ENCODE assay signal across 13 cellular contexts in the genomic region with DNA sequence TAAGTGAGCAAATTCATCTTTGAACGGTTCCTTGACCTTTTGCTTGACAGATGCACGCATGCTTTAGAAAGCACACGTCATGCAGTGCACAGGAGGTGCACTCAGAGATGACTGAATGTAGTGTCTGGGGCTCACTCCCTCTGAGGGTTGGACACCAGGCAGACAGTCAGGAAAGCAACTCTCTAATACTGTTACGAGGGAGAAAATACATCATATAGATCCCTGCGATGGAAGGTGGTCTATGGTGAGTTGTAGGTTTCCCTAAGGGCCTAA. TPM values are rescaled to one million over a fixed set of nuclear protein-coding genes. Genes with fewer than 3 reads are reported as not detected.
DNase-seq lines count a peak whose midpoint lies in the region; ATAC-seq and TF ChIP-seq lines count a peak whose summit lies in the region.
"Had no signal": no experiment of that assay in that cellular context is flagged by ENCODE, and none has a peak within 500 bp of the region (broad histone marks: within the 10 kb centered on the region; RNA-seq: fewer than 3 reads in every experiment).

No MANE protein-coding gene starts in this region.

- H3K4me1 Mint-ChIP-seq in CD8-positive, alpha-beta T cell (ENCODE audit: low read depth), result peaks cover 71% of the 10 kb centered on the region
- peaks cover 74% of the 10 kb centered on the region for H3K4me1 Mint-ChIP-seq in activated naive CD8-positive, alpha-beta T cell treated with anti-CD3 and anti-CD28 coated beads, Interleukin-2, amount 10 ng/mL, durations not matched to agents 7 days and 5 days
- peaks cover 26% of the 10 kb centered on the region for H3K4me1 Mint-ChIP-seq in nephron

- H3K9me3 Mint-ChIP-seq in CD8-positive, alpha-beta T cell, result no peaks in the 10 kb centered on the region
- no peaks in the 10 kb centered on the region for H3K9me3 Mint-ChIP-seq in activated naive CD8-positive, alpha-beta T cell treated with anti-CD3 and anti-CD28 coated beads, Interleukin-2, amount 10 ng/mL, durations not matched to agents 7 days and 5 days
- no peaks in the 10 kb centered on the region for H3K9me3 Mint-ChIP-seq in nephron

- TF ChIP-seq CTCF in CD8-positive, alpha-beta T cell (IDR thresholded peaks at IDR 0.05), result no peak
- no peak for TF ChIP-seq CTCF in nephron (IDR thresholded peaks at IDR 0.05; ENCODE audit: unreplicated experiment in 3 of 3)
- TF ChIP-seq CTCF in body of pancreas (IDR thresholded peaks at IDR 0.05), result no peak

- peak overlapping the region; percentile 99 for H3K27ac Mint-ChIP-seq in CD8-positive, alpha-beta T cell
- H3K27ac Mint-ChIP-seq in activated naive CD8-positive, alpha-beta T cell treated with anti-CD3 and anti-CD28 coated beads, Interleukin-2, amount 10 ng/mL, durations not matched to agents 7 days and 5 days, result peak overlapping the region; percentile 98
- peak overlapping the region in 2 of 3 experiments; percentile 23 to 38 for H3K27ac Mint-ChIP-seq in nephron

- H3K36me3 Mint-ChIP-seq in CD8-positive, alpha-beta T cell, result no peaks in the 10 kb centered on the region
- H3K36me3 Mint-ChIP-seq in activated naive CD8-positive, alpha-beta T cell treated with anti-CD3 and anti-CD28 coated beads, Interleukin-2, amount 10 ng/mL, durations not matched to agents 7 days and 5 days, result peaks cover 7% of the 10 kb centered on the region
- H3K36me3 Mint-ChIP-seq in nephron (ENCODE audit: low read depth), result no peaks in the 10 kb centered on the region

- no peaks in the 10 kb centered on the region for H3K27me3 Mint-ChIP-seq in CD8-positive, alpha-beta T cell (ENCODE audit: low read depth)
- H3K27me3 Mint-ChIP-seq in activated naive CD8-positive, alpha-beta T cell treated with anti-CD3 and anti-CD28 coated beads, Interleukin-2, amount 10 ng/mL, durations not matched to agents 7 days and 5 days, result no peaks in the 10 kb centered on the region
- peaks cover 4% of the 10 kb centered on the region for H3K27me3 Mint-ChIP-seq in nephron (ENCODE audit: low read depth)

- H3K4me3 Mint-ChIP-seq in CD8-positive, alpha-beta T cell, result peak overlapping the region; percentile 30
- peak overlapping the region; percentile 79 for H3K4me3 Mint-ChIP-seq in activated naive CD8-positive, alpha-beta T cell treated with anti-CD3 and anti-CD28 coated beads, Interleukin-2, amount 10 ng/mL, durations not matched to agents 7 days and 5 days
- H3K4me3 Mint-ChIP-seq in nephron, result no peak overlapping the region

- no peaks in the 10 kb centered on the region for H3K36me3 ChIP-seq in CD8-positive, alpha-beta T cell (ENCODE audit: insufficient read depth, low read length)
- no peaks in the 10 kb centered on the region for H3K36me3 ChIP-seq in body of pancreas (replicated peaks in 1 of 2; ENCODE audit: insufficient read depth in 1 of 2, low read depth in 2 of 2)
- H3K36me3 ChIP-seq: thyroid gland had no signal

- WGBS in body of pancreas, 2 donors, result 74 to 90% methylated on average over 5 of the region's 5 CpGs

- H3K4me1 ChIP-seq in CD8-positive, alpha-beta T cell (ENCODE audit: insufficient read depth, low read length), result peaks cover 78% of the 10 kb centered on the region
- H3K4me1 ChIP-seq in body of pancreas, result peaks cover 9% of the 10 kb centered on the region

- no peak for DNase-seq in CD8-positive, alpha-beta T cell
- no peak for DNase-seq in activated naive CD8-positive, alpha-beta T cell treated with anti-CD3 and anti-CD28 coated beads, Interleukin-2, amount 10 ng/mL, durations not matched to agents 7 days and 5 days
- DNase-seq in ureter (ENCODE audit: low spot score) (no peak), body of pancreas (no peak), RKO (ENCODE audit: low spot score) (no peak)
- DNase-seq in activated effector memory CD4-positive, alpha-beta T cell treated with anti-CD3 and anti-CD28 coated beads, Interleukin-2, amount 50 U/mL, for 16 hours, result no peak
- DNase-seq: dorsolateral prefrontal cortex, H7, NCI-H2029, SIG-M5, thyroid gland had no signal

- no peaks in the 10 kb centered on the region for H3K27me3 ChIP-seq in CD8-positive, alpha-beta T cell (ENCODE audit: insufficient read depth, low read length)
- H3K27me3 ChIP-seq in body of pancreas, result no peaks in the 10 kb centered on the region
- H3K27me3 ChIP-seq: dorsolateral prefrontal cortex, thyroid gland had no signal

- TF ChIP-seq POLR2A in body of pancreas (IDR thresholded peaks at IDR 0.05), result no peak

- H3K27ac ChIP-seq in CD8-positive, alpha-beta T cell (ENCODE audit: low read depth, low read length), result peak overlapping the region; percentile 68
- no peak overlapping the region for H3K27ac ChIP-seq in body of pancreas
- H3K27ac ChIP-seq: thyroid gland had no signal

- intact Hi-C loops in CD8-positive, alpha-beta T cell (cut with DNase I, micrococcal nuclease), result loop anchor here in 1 of 2 experiments (5.0 kb wide), 1 partner anchor 34 kb away; the partner anchor contains the start of gene TRAF1
- intact Hi-C loops in body of pancreas (cut with DNase I), result no loop called here

- POLR2A ChIA-PET in CD8-positive, alpha-beta T cell (lab: Charles Lee), result interaction anchor here (3.0 to 38.7 kb wide), 3 partner anchors 10 to 23 kb away, joined by 18 to 1009 read pairs (median 192); partner anchors contain the start of genes PHF19 and TRAF1
- POLR2A ChIA-PET in activated naive CD8-positive, alpha-beta T cell treated with anti-CD3 and anti-CD28 coated beads, Interleukin-2, amount 10 ng/mL, durations not matched to agents 7 days and 5 days (lab: Charles Lee), result interaction anchor here (0.7 to 7.0 kb wide), 7 partner anchors 10 to 38 kb away, joined by 3 to 210 read pairs (median 41); partner anchors contain the start of genes PHF19 and TRAF1

- CTCF ChIA-PET in CD8-positive, alpha-beta T cell (lab: Charles Lee), result interaction anchor here (1.2 to 7.3 kb wide), 5 partner anchors 10 to 38 kb away, joined by 3 to 39 read pairs (median 7); no protein-coding TSS in a partner anchor

- no peak for ATAC-seq in CD8-positive, alpha-beta T cell
- peak; percentile 32 for ATAC-seq in HG03354 (IDR thresholded peaks at IDR 0.05; ENCODE audit: poor library complexity, severe bottlenecking, unreplicated experiment)
- no peak for ATAC-seq in activated naive CD8-positive, alpha-beta T cell treated with anti-CD3 and anti-CD28 coated beads, Interleukin-2, amount 10 ng/mL, durations not matched to agents 7 days and 5 days (ENCODE audit: low read depth)
- no peak for ATAC-seq in body of pancreas

- no peak overlapping the region for H3K4me3 ChIP-seq in CD8-positive, alpha-beta T cell (ENCODE audit: low read depth, low read length)
- no peak overlapping the region for H3K4me3 ChIP-seq in body of pancreas
- H3K4me3 ChIP-seq: thyroid gland had no signal

- H3K9me3 ChIP-seq in CD8-positive, alpha-beta T cell (ENCODE audit: low read length), result no peaks in the 10 kb centered on the region
- H3K9me3 ChIP-seq in body of pancreas, result no peaks in the 10 kb centered on the region
- H3K9me3 ChIP-seq: thyroid gland had no signal

RNA-seq across cellular contexts. Expression of gene PHF19, which starts 16.5 kb away (rescaled TPM):
- 10 to 100 TPM; 47.3 to 48.5 TPM for total RNA-seq in CD8-positive, alpha-beta T cell
- total RNA-seq in activated naive CD8-positive, alpha-beta T cell treated with anti-CD3 and anti-CD28 coated beads, Interleukin-2, amount 10 ng/mL, durations not matched to agents 7 days and 5 days, result 100 to 1,000 TPM; 248 to 253 TPM
- total RNA-seq in ureter (33.3 TPM), body of pancreas (1 to 10 TPM; 5.4 to 6.9 TPM)

RNA-seq across cellular contexts. Expression of gene TRAF1, which starts 33.1 kb away (rescaled TPM):
- 10 to 100 TPM; 61.2 to 61.7 TPM for total RNA-seq in CD8-positive, alpha-beta T cell
- 100 to 1,000 TPM in 1 of 2 experiments, 10 to 100 TPM in 1; 97.1 to 102 TPM for total RNA-seq in activated naive CD8-positive, alpha-beta T cell treated with anti-CD3 and anti-CD28 coated beads, Interleukin-2, amount 10 ng/mL, durations not matched to agents 7 days and 5 days
- total RNA-seq in ureter (10.0 TPM), body of pancreas (1 to 10 TPM; 4.4 to 8.2 TPM)

RNA-seq across cellular contexts. Expression of gene PSMD5, which starts 50.8 kb away (rescaled TPM):
- total RNA-seq in CD8-positive, alpha-beta T cell, result 10 to 100 TPM; 38.5 to 58.2 TPM
- total RNA-seq in activated naive CD8-positive, alpha-beta T cell treated with anti-CD3 and anti-CD28 coated beads, Interleukin-2, amount 10 ng/mL, durations not matched to agents 7 days and 5 days, result 10 to 100 TPM; 42.6 to 57.4 TPM
- total RNA-seq in ureter, result 53.4 TPM
- total RNA-seq in body of pancreas, result 10 to 100 TPM; 20.8 to 31.0 TPM

Comparison
In these comparisons a context has a peak if more than half of its experiments do, and no peak if none do; other contexts are left out.
1. H3K27ac Mint-ChIP-seq: peak in every context shown above with its lines; median percentile 99 in CD8-positive, alpha-beta T cell; 98 in activated naive CD8-positive, alpha-beta T cell treated with anti-CD3 and anti-CD28 coated beads, Interleukin-2, amount 10 ng/mL, durations not matched to agents 7 days and 5 days; 30 in nephron.
2. H3K4me3 Mint-ChIP-seq: peak in CD8-positive, alpha-beta T cell (single experiment) and activated naive CD8-positive, alpha-beta T cell treated with anti-CD3 and anti-CD28 coated beads, Interleukin-2, amount 10 ng/mL, durations not matched to agents 7 days and 5 days (single experiment); none in nephron (0 of 3).